In the genomic region with DNA sequence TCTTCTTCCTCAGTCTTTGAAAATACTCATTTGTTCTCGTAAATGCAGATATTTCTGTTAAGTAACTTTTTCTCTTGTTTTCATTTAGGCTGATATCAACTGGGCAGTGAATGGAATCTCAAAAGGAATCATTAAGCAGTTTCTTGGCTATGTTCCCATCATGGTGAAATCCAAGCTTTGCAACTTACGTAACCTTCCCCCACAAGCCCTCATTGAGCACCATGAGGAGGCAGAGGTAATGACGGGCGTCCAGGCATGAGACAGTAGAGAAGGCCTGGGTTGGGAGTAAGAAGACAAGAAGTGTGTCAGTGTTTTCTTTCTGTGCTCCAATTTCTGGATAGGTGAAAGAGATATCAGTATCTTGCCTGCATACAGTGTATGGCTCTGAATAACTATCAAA, we compare ENCODE assay signal across 12 cellular contexts. TPM values are rescaled to one million over a fixed set of nuclear protein-coding genes. Genes with fewer than 3 reads are reported as not detected.
DNase-seq lines count a peak whose midpoint lies in the region; ATAC-seq and TF ChIP-seq lines count a peak whose summit lies in the region.
"Had no signal": no experiment of that assay in that cellular context is flagged by ENCODE, and none has a peak within 500 bp of the region (broad histone marks: within the 10 kb centered on the region; RNA-seq: fewer than 3 reads in every experiment).

No MANE protein-coding gene starts in this region.

- H4K20me1 ChIP-seq in fibroblast of lung (ENCODE audit: control insufficient read depth, extremely low read depth, insufficient read depth, low read length), result no peaks in the 10 kb centered on the region

- TF ChIP-seq CTCF in NB4 (IDR thresholded peaks at IDR 0.05; ENCODE audit: low read depth, low read length) (no peak), fibroblast of lung (conservative IDR thresholded peaks at IDR 0.05 in 1 of 2, IDR thresholded peaks at IDR 0.05 in 1 of 2; ENCODE audit: low read depth in 1 of 2, low read length in 2 of 2) (no peak), omental fat pad (IDR thresholded peaks at IDR 0.05) (no peak), right atrium auricular region (IDR thresholded peaks at IDR 0.05) (no peak)

- ATAC-seq in omental fat pad (ENCODE audit: low FRiP score), result peak; percentile 86
- ATAC-seq: esophagus mucosa had no signal

- H3K4me3 ChIP-seq in NB4 (ENCODE audit: low read depth, low read length), result no peak overlapping the region
- H3K4me3 ChIP-seq in fibroblast of lung (replicated peaks in 1 of 4; ENCODE audit: control extremely low read depth in 1 of 4, insufficient read depth in 1 of 4, low read depth in 3 of 4, low read length in 4 of 4), result no peak overlapping the region
- H3K4me3 ChIP-seq in right atrium auricular region, result no peak overlapping the region
- H3K4me3 ChIP-seq: pancreas had no signal

- H3K9me3 ChIP-seq in fibroblast of lung (ENCODE audit: control insufficient read depth, insufficient read depth, low read depth, low read length), result no peaks in the 10 kb centered on the region
- no peaks in the 10 kb centered on the region for H3K9me3 ChIP-seq in right atrium auricular region
- H3K9me3 ChIP-seq: pancreas had no signal

- H2AFZ ChIP-seq in fibroblast of lung (ENCODE audit: low read length), result no peak overlapping the region

- H3K36me3 ChIP-seq in fibroblast of lung (ENCODE audit: control insufficient read depth, insufficient read depth, low read length) (no peaks in the 10 kb centered on the region), right atrium auricular region (peaks cover 42% of the 10 kb centered on the region)

- H3K79me2 ChIP-seq in fibroblast of lung (ENCODE audit: control insufficient read depth, insufficient read depth, low read length), result peaks cover 27% of the 10 kb centered on the region

- H3K27me3 ChIP-seq in fibroblast of lung (ENCODE audit: control insufficient read depth, insufficient read depth, low read length) (no peaks in the 10 kb centered on the region), right atrium auricular region (no peaks in the 10 kb centered on the region)
- H3K27me3 ChIP-seq: pancreas had no signal

- no peak for TF ChIP-seq POLR2A in NB4 (IDR thresholded peaks at IDR 0.05; ENCODE audit: extremely low read depth, insufficient read length)

- no peak overlapping the region for H3K9ac ChIP-seq in fibroblast of lung (ENCODE audit: insufficient read depth, low read length)

- no peak overlapping the region for H3K4me2 ChIP-seq in fibroblast of lung (ENCODE audit: extremely low read depth, insufficient read depth, low read length)

- H3K4me1 ChIP-seq in fibroblast of lung (ENCODE audit: control insufficient read depth, extremely low read depth, insufficient read depth, low read length) (peaks cover 2% of the 10 kb centered on the region), right atrium auricular region (peaks cover 0 to 12% of the 10 kb centered on the region in 2 donors)

- DNase-seq in ELR (ENCODE audit: low read depth) (peak; percentile 4), NB4 (ENCODE audit: low read depth) (peak; percentile 55), fibroblast of lung (ENCODE audit: low read depth in 2 of 2) (peak; percentile 52 to 77), omental fat pad (ENCODE audit: low spot score) (no peak), SK-N-DZ (ENCODE audit: low spot score) (no peak), cerebellar cortex (ENCODE audit: low spot score) (no peak), right atrium auricular region (ENCODE audit: low spot score) (no peak), activated gamma-delta T cell treated with Interleukin-2 at 50 U/mL for 16 hours (no peak)
- DNase-seq: activated CD4-positive, alpha-beta T cell treated with anti-CD3 and anti-CD28 coated beads for 1 hour; NCI-H774 had no signal

- no peak overlapping the region for H3K27ac ChIP-seq in fibroblast of lung (ENCODE audit: insufficient read depth, low read length)
- no peak overlapping the region for H3K27ac ChIP-seq in right atrium auricular region

RNA-seq across cellular contexts. Expression of gene POLR1B, which starts 5.1 kb away (rescaled TPM):
- total RNA-seq in fibroblast of lung (13.4 and 15.5 TPM in 2 replicates), omental fat pad (10 to 100 TPM; 13.5 to 39.0 (median 14.6) TPM), right atrium auricular region (1 to 10 TPM; 5.7 to 6.8 TPM)
- 12.2 and 12.5 TPM in 2 replicates for polyA plus RNA-seq in fibroblast of lung
- polyA plus RNA-seq in fibroblast of lung (2012), result 8.5 and 9.5 TPM in 2 replicates
- polyA minus RNA-seq in fibroblast of lung (ENCODE audit: low replicate concordance), result 21.8 and 44.2 TPM in 2 replicates
- polyA plus RNA-seq in SK-N-DZ (2014; cell fraction: cytosol; rRNA removed), result 26.0 and 34.5 TPM in 2 replicates
- 21.3 and 28.1 TPM in 2 replicates for polyA plus RNA-seq in SK-N-DZ (2014; cell fraction: nucleus; rRNA removed)

RNA-seq across cellular contexts. Expression of gene CHCHD5, which starts 37.1 kb away (rescaled TPM):
- total RNA-seq in fibroblast of lung (11.0 and 17.0 TPM in 2 replicates), omental fat pad (10 to 100 TPM; 11.9 to 22.0 (median 15.7) TPM), right atrium auricular region (10 to 100 TPM; 27.4 to 29.4 TPM)
- polyA plus RNA-seq in fibroblast of lung, result 10.5 and 18.0 TPM in 2 replicates
- 52.6 and 77.5 TPM in 2 replicates for polyA plus RNA-seq in fibroblast of lung (2012)
- 9.9 and 22.2 TPM in 2 replicates for polyA minus RNA-seq in fibroblast of lung (ENCODE audit: low replicate concordance)
- polyA plus RNA-seq in SK-N-DZ (2014; cell fraction: cytosol; rRNA removed), result 30.7 and 35.9 TPM in 2 replicates
- polyA plus RNA-seq in SK-N-DZ (2014; cell fraction: nucleus; rRNA removed), result 22.6 and 24.1 TPM in 2 replicates

Comparison
In these comparisons a context has a peak if more than half of its experiments do, and no peak if none do; other contexts are left out.
1. DNase-seq: peak in ELR (single experiment), NB4 (single experiment) and fibroblast of lung (2 of 2); none in omental fat pad (single experiment), SK-N-DZ (single experiment), cerebellar cortex (single experiment), right atrium auricular region (single experiment) and activated gamma-delta T cell treated with Interleukin-2 at 50 U/mL for 16 hours (single experiment).